In the genomic region with DNA sequence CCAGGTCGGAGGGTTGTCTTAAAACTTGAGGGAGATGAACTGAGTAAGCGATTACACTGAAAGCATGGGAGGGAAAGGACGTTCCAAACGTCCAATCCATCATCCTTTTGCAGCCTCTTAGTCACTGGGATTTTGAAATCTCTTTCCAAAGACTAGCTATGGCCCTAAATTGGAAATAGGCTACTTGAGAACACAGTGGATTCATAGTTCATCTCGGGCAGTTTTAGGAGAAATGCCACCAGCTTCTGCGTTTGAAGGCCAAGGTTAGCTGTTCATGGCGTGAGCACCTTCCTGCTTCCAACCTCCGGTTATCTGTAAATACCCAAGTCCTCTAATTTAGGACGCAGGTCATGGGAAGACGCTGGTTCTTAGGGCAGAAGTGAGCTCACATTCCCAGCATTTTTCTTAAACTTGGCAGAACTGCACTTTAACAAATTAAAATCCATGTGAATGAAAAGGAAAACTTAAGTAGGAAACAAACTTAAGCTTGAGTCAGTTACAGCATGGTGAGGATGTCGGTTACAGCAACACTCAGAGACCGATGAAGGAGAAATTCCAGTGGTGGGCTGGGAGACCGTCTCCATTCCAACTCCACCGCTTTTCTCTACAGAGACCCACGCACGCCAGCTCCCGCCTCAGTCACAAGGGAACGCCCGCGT, we compare ENCODE assay signal across 8 cellular contexts. TPM values are rescaled to one million over a fixed set of nuclear protein-coding genes. Genes with fewer than 3 reads are reported as not detected.
DNase-seq lines count a peak whose midpoint lies in the region; ATAC-seq and TF ChIP-seq lines count a peak whose summit lies in the region.

No MANE protein-coding gene starts in this region.

- H3K4me1 ChIP-seq in lung (ENCODE audit: control insufficient read depth in 2 of 2, insufficient read depth in 2 of 2, low read length in 2 of 2) (no peaks in the 10 kb centered on the region), vagina (peaks cover 8% of the 10 kb centered on the region)

- no peak for TF ChIP-seq EP300 in Ishikawa (IDR thresholded peaks at IDR 0.05; ENCODE audit: borderline replicate concordance)

- peaks cover 0 to 7% (median 0%) of the 10 kb centered on the region in 5 experiments for H3K9me3 Mint-ChIP-seq in brain

- ATAC-seq in lung (ENCODE audit: insufficient read depth, low FRiP score) = no peak
- no peak for ATAC-seq in HG03565 (IDR thresholded peaks at IDR 0.05; ENCODE audit: unreplicated experiment)

- no peaks in the 10 kb centered on the region for H3K36me3 Mint-ChIP-seq in brain

- no peaks in the 10 kb centered on the region for H3K27me3 ChIP-seq in lung (ENCODE audit: control insufficient read depth, insufficient read depth)
- no peaks in the 10 kb centered on the region for H3K27me3 ChIP-seq in vagina

- TF ChIP-seq CTCF in GM12864 (IDR thresholded peaks at IDR 0.05; ENCODE audit: low read depth, low read length, missing control alignments) = no peak
- TF ChIP-seq CTCF in brain (conservative IDR thresholded peaks at IDR 0.05) = no peak
- no peak for TF ChIP-seq CTCF in lung (IDR thresholded peaks at IDR 0.05; ENCODE audit: control extremely low read depth, extremely low read depth)
- no peak for TF ChIP-seq CTCF in vagina (IDR thresholded peaks at IDR 0.05)
- TF ChIP-seq CTCF in GM20000 (IDR thresholded peaks at IDR 0.05; ENCODE audit: extremely low read depth, missing control alignments) = no peak

- H3K27me3 Mint-ChIP-seq in brain = peaks cover 62% of the 10 kb centered on the region

- H3K36me3 ChIP-seq in lung (ENCODE audit: control insufficient read depth in 2 of 2, insufficient read depth in 2 of 2, low read length in 2 of 2) (no peaks in the 10 kb centered on the region), vagina (no peaks in the 10 kb centered on the region)

- H3K4me3 Mint-ChIP-seq in brain = peak overlapping the region; percentile 91 to 99 (median 95)

- peak overlapping the region; percentile 67 to 83 (median 82) for H3K27ac Mint-ChIP-seq in brain

- H3K4me1 Mint-ChIP-seq in brain = peaks cover 30% of the 10 kb centered on the region

- H3K27ac ChIP-seq in lung (ENCODE audit: low read depth in 1 of 2, low read length in 1 of 2) (peak overlapping the region; percentile 55 to 90), vagina (peak overlapping the region; percentile 55)

- no peaks in the 10 kb centered on the region for H3K9me3 ChIP-seq in lung (ENCODE audit: control insufficient read depth in 2 of 2, insufficient read depth in 1 of 2, low read length in 1 of 2)
- H3K9me3 ChIP-seq in vagina = no peaks in the 10 kb centered on the region

- DNase-seq in GM12864 (ENCODE audit: low read depth) (no peak), lung (ENCODE audit: low spot score) (no peak), vagina (ENCODE audit: extremely low spot score in 2 of 2) (no peak), GM20000 (ENCODE audit: low spot score) (no peak)
- DNase-seq in effector CD8-positive, alpha-beta T cell (lab: John Stamatoyannopoulos, UW) = no peak

- H3K4me3 ChIP-seq in GM12864 (ENCODE audit: low read depth, low read length) = peak overlapping the region; percentile 71
- H3K4me3 ChIP-seq in lung = peak overlapping the region; percentile 80
- peak overlapping the region; percentile 64 to 67 for H3K4me3 ChIP-seq in vagina

- WGBS in lung, 2 donors = 7% methylated on average over 20 of the region's 20 CpGs

- intact Hi-C loops in vagina (cut with DNase I) = loop anchor here (10.0 kb wide), 1 partner anchor 112 kb away; no protein-coding TSS in a partner anchor

- TF ChIP-seq RAD21 in Ishikawa (IDR thresholded peaks at IDR 0.05; ENCODE audit: low read depth) = no peak

- no peak for TF ChIP-seq POLR2A in vagina (IDR thresholded peaks at IDR 0.05)

TF ChIP-seq in Ishikawa, 13 proteins besides CTCF, POLR2A, EP300 and RAD21:
- TF ChIP-seq EGR1 (IDR thresholded peaks at IDR 0.05) (0 out of 2 replicates have a peak, but pooled peaks have one; percentile 1), ZBTB7A (IDR thresholded peaks at IDR 0.05; ENCODE audit: low read depth) (no peak), FOXM1 (IDR thresholded peaks at IDR 0.05; ENCODE audit: borderline replicate concordance, low read depth) (no peak), TEAD4 (IDR thresholded peaks at IDR 0.05) (no peak), CREB1 (IDR thresholded peaks at IDR 0.05; ENCODE audit: low read depth) (no peak)

RNA-seq across cellular contexts. Expression of a gene that starts 0.7 kb away (rescaled TPM):
- polyA plus RNA-seq in brain (ENCODE audit: insufficient read depth, low read depth, low replicate concordance) = 0.58 TPM
- total RNA-seq in lung = 1 to 10 TPM; 2.8 to 5.1 TPM
- polyA plus RNA-seq in lung = 1 to 10 TPM in 1 of 2 donors, under 1 TPM in 1; 0.94 to 1.3 TPM
- total RNA-seq in vagina = 1.7 TPM
